ENCODE assay signal across 18 cellular contexts in the genomic region with DNA sequence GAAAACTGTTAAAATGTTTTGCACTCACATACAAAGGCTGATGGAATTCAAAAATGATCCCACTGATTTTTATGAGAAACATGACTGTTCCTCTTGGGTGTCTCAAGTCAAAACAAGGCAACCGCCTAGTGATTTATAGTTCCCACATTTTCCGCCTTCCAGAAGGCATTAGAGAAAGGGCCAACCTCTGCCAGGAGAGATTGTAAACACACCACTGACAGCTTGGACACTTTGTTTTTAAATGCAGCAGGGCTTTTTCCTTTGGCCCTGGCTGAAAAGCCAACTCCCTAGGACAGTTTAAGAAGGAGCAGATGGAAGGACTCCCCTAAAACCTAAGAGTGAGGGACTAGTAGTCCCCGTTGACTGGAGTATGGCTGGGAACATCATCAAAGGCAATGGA. TPM values are rescaled to one million over a fixed set of nuclear protein-coding genes. Genes with fewer than 3 reads are reported as not detected.
DNase-seq lines count a peak whose midpoint lies in the region; ATAC-seq and TF ChIP-seq lines count a peak whose summit lies in the region.
"Had no signal": no experiment of that assay in that cellular context is flagged by ENCODE, and none has a peak within 500 bp of the region (broad histone marks: within the 10 kb centered on the region; RNA-seq: fewer than 3 reads in every experiment).

No MANE protein-coding gene starts in this region.

- no peak for TF ChIP-seq CTCF in BJ (IDR thresholded peaks at IDR 0.05; ENCODE audit: insufficient read depth, low read depth, low read length)
- no peak for TF ChIP-seq CTCF in colonic mucosa (IDR thresholded peaks at IDR 0.05)
- TF ChIP-seq CTCF in left lung (IDR thresholded peaks at IDR 0.05) = no peak

- CTCF ChIA-PET in BJ (lab: Yijun Ruan, JAX) = interaction anchor here (0.6 to 6.2 kb wide), 4 partner anchors 13 to 480 kb away, joined by 3 to 41 read pairs (median 5); no protein-coding TSS in a partner anchor

- no peaks in the 10 kb centered on the region for H3K27me3 ChIP-seq in BJ (ENCODE audit: control insufficient read depth, insufficient read depth, low read length)
- H3K27me3 ChIP-seq in colonic mucosa = no peaks in the 10 kb centered on the region
- no peaks in the 10 kb centered on the region for H3K27me3 ChIP-seq in left lung
- no peaks in the 10 kb centered on the region for H3K27me3 ChIP-seq in skeletal muscle tissue (ENCODE audit: control insufficient read depth in 3 of 3, insufficient read depth in 3 of 3, low read length in 3 of 3)

- ATAC-seq in left lung (peak; percentile 41), GM19452 (IDR thresholded peaks at IDR 0.05; ENCODE audit: unreplicated experiment) (no peak)
- ATAC-seq: PC-3 had no signal

- H3K9me3 ChIP-seq in colonic mucosa = no peaks in the 10 kb centered on the region
- no peaks in the 10 kb centered on the region for H3K9me3 ChIP-seq in left lung
- no peaks in the 10 kb centered on the region for H3K9me3 ChIP-seq in skeletal muscle tissue (ENCODE audit: control insufficient read depth in 3 of 3, low read length in 3 of 3)

- H3K9ac ChIP-seq in colonic mucosa (ENCODE audit: low read depth in 2 of 2, low read length in 2 of 2) (no peak overlapping the region), skeletal muscle tissue (ENCODE audit: low read depth in 1 of 3, low read length in 3 of 3) (no peak overlapping the region)

- intact Hi-C loops in colonic mucosa (cut with DNase I) (no loop called here), left lung (cut with DNase I) (no loop called here)

- no peaks in the 10 kb centered on the region for H3K4me1 ChIP-seq in colonic mucosa
- no peaks in the 10 kb centered on the region for H3K4me1 ChIP-seq in left lung
- no peaks in the 10 kb centered on the region for H3K4me1 ChIP-seq in skeletal muscle tissue (ENCODE audit: control insufficient read depth in 3 of 3, insufficient read depth in 3 of 3, low read length in 3 of 3)

- peak; percentile 34 for DNase-seq in BJ (ENCODE audit: low read depth)
- DNase-seq in colonic mucosa = peak; percentile 32
- no peak for DNase-seq in left lung
- DNase-seq in pons (ENCODE audit: low spot score) = no peak
- DNase-seq in glomerular visceral epithelial cell (ENCODE audit: extremely low spot score) = no peak
- DNase-seq in amygdala (lab: John Stamatoyannopoulos, UW) = no peak
- DNase-seq: activated CD8-positive, alpha-beta memory T cell treated with anti-CD3 and anti-CD28 coated beads for 24 hours; activated effector memory CD4-positive, alpha-beta T cell treated with Interleukin-2 at 50 U/mL for 16 hours; Calu3; HCEC 1CT; NCI-H1694; NCI-H524 treated with DMSO at 0.1 percent for 48 hours; PC-3; stimulated activated CD4-positive, alpha-beta T cell treated with anti-CD3 and anti-CD28 coated beads, Interleukin-4, amount 100 ng/mL, for 24 hours had no signal

- peak overlapping the region; percentile 43 for H3K27ac ChIP-seq in colonic mucosa
- peak overlapping the region in 1 of 2 donors; percentile 46 for H3K27ac ChIP-seq in left lung
- H3K27ac ChIP-seq in skeletal muscle tissue (ENCODE audit: low read depth, low read length) = peak overlapping the region; percentile 50

- POLR2A ChIA-PET in BJ (lab: Charles Lee) = no interaction called here

- H3K36me3 ChIP-seq in BJ (ENCODE audit: control insufficient read depth, insufficient read depth, low read length) (peaks cover 8% of the 10 kb centered on the region), colonic mucosa (peaks cover 7% of the 10 kb centered on the region), left lung (peaks cover 0 to 49% of the 10 kb centered on the region in 2 donors), skeletal muscle tissue (ENCODE audit: control insufficient read depth in 3 of 3, insufficient read depth in 3 of 3, low read length in 3 of 3) (peaks cover 39 to 46% (median 43%) of the 10 kb centered on the region in 3 donors)

- H3K4me3 ChIP-seq in BJ (ENCODE audit: low read depth, low read length) (no peak overlapping the region), colonic mucosa (no peak overlapping the region), left lung (no peak overlapping the region), skeletal muscle tissue (ENCODE audit: low read length in 3 of 3) (no peak overlapping the region)

RNA-seq across cellular contexts. Expression of a gene that starts 27.8 kb away (rescaled TPM):
- polyA plus RNA-seq in BJ (2011; rRNA removed) = 5.1 and 5.2 TPM in 2 replicates
- polyA minus RNA-seq in BJ (2011; rRNA and poly(A)+ RNA removed) = 4.7 and 4.9 TPM in 2 replicates
- total RNA-seq in colonic mucosa (1 to 10 TPM; 9.5 to 9.9 TPM), left lung (1 to 10 TPM; 8.0 to 8.2 TPM), skeletal muscle tissue (7.3 TPM)

RNA-seq across cellular contexts. Expression of a gene that starts 37.0 kb away (rescaled TPM):
- polyA plus RNA-seq in BJ (2011; rRNA removed) = not detected in 2 replicates
- under 0.01 TPM in 2 replicates for polyA minus RNA-seq in BJ (2011; rRNA and poly(A)+ RNA removed)
- total RNA-seq in colonic mucosa = not detected
- not detected for total RNA-seq in left lung
- total RNA-seq in skeletal muscle tissue = not detected
- total RNA-seq: Calu3, PC-3, renal cortical epithelial cell had no signal
- polyA plus RNA-seq: AG04450 had no signal

RNA-seq across cellular contexts. Expression of a gene that starts 45.6 kb away (rescaled TPM):
- not detected in 2 replicates for polyA plus RNA-seq in BJ (2011; rRNA removed)
- under 0.01 TPM in 2 replicates for polyA minus RNA-seq in BJ (2011; rRNA and poly(A)+ RNA removed)
- total RNA-seq in colonic mucosa (10 to 100 TPM in 1 of 2 donors, not detected in 1; 26.1 TPM), left lung (10 to 100 TPM in 1 of 2 donors, not detected in 1; 26.6 TPM), skeletal muscle tissue (not detected)
- total RNA-seq: PC-3, renal cortical epithelial cell had no signal
- polyA plus RNA-seq: AG04450 had no signal

RNA-seq across cellular contexts. Expression of a gene that starts 47.6 kb away (rescaled TPM):
- 0.07 and 0.09 TPM in 2 replicates for polyA plus RNA-seq in BJ (2011; rRNA removed)
- 0.09 TPM in 1 of 2 replicates, not detected in the other for polyA minus RNA-seq in BJ (2011; rRNA and poly(A)+ RNA removed)
- total RNA-seq in colonic mucosa (1 to 10 TPM; 3.7 to 8.7 TPM), left lung (1 to 10 TPM; 1.4 to 8.5 TPM), skeletal muscle tissue (38.1 TPM)
- total RNA-seq: PC-3 had no signal

Comparison
In these comparisons a context has a peak if more than half of its experiments do, and no peak if none do; other contexts are left out.
1. DNase-seq: peak in BJ (single experiment) and colonic mucosa (single experiment); none in left lung (0 of 2), pons (single experiment), glomerular visceral epithelial cell (single experiment) and amygdala (0 of 56).